In genomic region chr2:2333076-2333475, GRCh38 we compare ENCODE assay signal across 19 cellular contexts. TPM values are rescaled to one million over a fixed set of nuclear protein-coding genes. Genes with fewer than 3 reads are reported as not detected.
DNase-seq lines count a peak whose midpoint lies in the region; ATAC-seq and TF ChIP-seq lines count a peak whose summit lies in the region.
"Had no signal": no experiment of that assay in that cellular context is flagged by ENCODE, and none has a peak within 500 bp of the region (broad histone marks: within the 10 kb centered on the region; RNA-seq: fewer than 3 reads in every experiment).

No MANE protein-coding gene starts in this region.

- H3K27me3 ChIP-seq in BE2C (no peaks in the 10 kb centered on the region), ascending aorta (no peaks in the 10 kb centered on the region)
- H3K27me3 ChIP-seq: SJCRH30 had no signal

- H3K36me3 ChIP-seq in BE2C (no peaks in the 10 kb centered on the region), ascending aorta (no peaks in the 10 kb centered on the region)
- H3K36me3 ChIP-seq: SJCRH30 had no signal

- peaks cover 12 to 24% (median 17%) of the 10 kb centered on the region in 5 experiments for H3K9me3 Mint-ChIP-seq in brain
- H3K9me3 Mint-ChIP-seq in progenitor cell of endocrine pancreas (ENCODE audit: low read depth) = peaks cover 15% of the 10 kb centered on the region

- H3K4me1 Mint-ChIP-seq in brain = peaks cover 44% of the 10 kb centered on the region
- H3K4me1 Mint-ChIP-seq in progenitor cell of endocrine pancreas (ENCODE audit: low read depth) = no peaks in the 10 kb centered on the region
- H3K4me1 Mint-ChIP-seq: CD4-positive, alpha-beta memory T cell had no signal

- intact Hi-C loops in ascending aorta (cut with DNase I) = no loop called here

- H3K4me3 Mint-ChIP-seq in brain = peak overlapping the region in 4 of 5 experiments; percentile 48 to 95 (median 89)
- H3K4me3 Mint-ChIP-seq in progenitor cell of endocrine pancreas (ENCODE audit: low read depth) = no peak overlapping the region
- H3K4me3 Mint-ChIP-seq: activated T-cell treated with anti-CD3 and anti-CD28 coated beads, Interleukin-2, amount 50 U/mL, for 4 hours; CD4-positive, alpha-beta memory T cell had no signal

- H3K4me1 ChIP-seq in BE2C (peaks cover 15% of the 10 kb centered on the region), ascending aorta (no peaks in the 10 kb centered on the region)
- H3K4me1 ChIP-seq: SJCRH30 had no signal

- H3K9me3 ChIP-seq in BE2C (no peaks in the 10 kb centered on the region), ascending aorta (no peaks in the 10 kb centered on the region)
- H3K9me3 ChIP-seq: SJCRH30 had no signal

- no peak for ATAC-seq in HG02840 (IDR thresholded peaks at IDR 0.05; ENCODE audit: low FRiP score, unreplicated experiment)
- ATAC-seq: activated naive CD4-positive, alpha-beta T cell treated with anti-CD3 and anti-CD28 coated beads, Interleukin-2, amount 50 U/mL, for 72 hours; activated T-cell treated with anti-CD3 and anti-CD28 coated beads, Interleukin-2, amount 50 U/mL, for 4 hours; left cardiac atrium had no signal

- H3K27me3 Mint-ChIP-seq in brain (peaks cover 2% of the 10 kb centered on the region), progenitor cell of endocrine pancreas (peaks cover 8% of the 10 kb centered on the region)
- H3K27me3 Mint-ChIP-seq: CD4-positive, alpha-beta memory T cell had no signal

- H3K4me3 ChIP-seq in BE2C (ENCODE audit: low read depth, low read length) = peak overlapping the region; percentile 90
- no peak overlapping the region for H3K4me3 ChIP-seq in ascending aorta
- H3K4me3 ChIP-seq: SJCRH30 had no signal

- TF ChIP-seq CTCF in BE2C (IDR thresholded peaks at IDR 0.05; ENCODE audit: low read depth, low read length) (no peak), brain (conservative IDR thresholded peaks at IDR 0.05) (no peak), ascending aorta (IDR thresholded peaks at IDR 0.05) (no peak), progenitor cell of endocrine pancreas (IDR thresholded peaks at IDR 0.05; ENCODE audit: unreplicated experiment) (no peak)

- H3K36me3 Mint-ChIP-seq in brain (peaks cover 6% of the 10 kb centered on the region), progenitor cell of endocrine pancreas (ENCODE audit: insufficient read depth) (no peaks in the 10 kb centered on the region)
- H3K36me3 Mint-ChIP-seq: CD4-positive, alpha-beta memory T cell had no signal

- peak overlapping the region; percentile 77 to 98 (median 95) for H3K27ac Mint-ChIP-seq in brain
- H3K27ac Mint-ChIP-seq in progenitor cell of endocrine pancreas = no peak overlapping the region
- H3K27ac Mint-ChIP-seq: activated naive CD4-positive, alpha-beta T cell treated with anti-CD3 and anti-CD28 coated beads, Interleukin-2, amount 50 U/mL, for 72 hours; CD4-positive, alpha-beta memory T cell had no signal

- H3K27ac ChIP-seq in ascending aorta = no peak overlapping the region
- H3K27ac ChIP-seq: SJCRH30 had no signal

- DNase-seq in BE2C (peak; percentile 81), NCI-H146 (lab: John Stamatoyannopoulos, UW) (peak; percentile 93), NCI-H510A (lab: John Stamatoyannopoulos, UW) (peak; percentile 78), ascending aorta (ENCODE audit: low spot score in 2 of 2) (no peak), ureter (ENCODE audit: low spot score) (no peak), progenitor cell of endocrine pancreas (ENCODE audit: low spot score, unreplicated experiment) (no peak)
- DNase-seq: activated CD4-positive, alpha-beta T cell treated with anti-CD3 and anti-CD28 coated beads, Interleukin-2, amount 50 U/mL, for 4 hours; activated T-cell treated with anti-CD3 and anti-CD28 coated beads, Interleukin-2, amount 50 U/mL, for 4 hours; CD4-positive, alpha-beta memory T cell; effector CD4-positive, alpha-beta T cell; GDM1; IMR-90; left cardiac atrium; SJCRH30; trophoblast cell had no signal

RNA-seq across cellular contexts. Expression of gene MYT1L, which starts 2.0 kb away (rescaled TPM):
- polyA plus RNA-seq in BE2C (2012; ENCODE audit: insufficient read depth, insufficient read length, low read depth) = 34.6 TPM
- 16.3 TPM for polyA plus RNA-seq in brain (ENCODE audit: insufficient read depth, low read depth, low replicate concordance)
- total RNA-seq in ascending aorta (not detected), ureter (not detected), progenitor cell of endocrine pancreas (1.2 TPM in 2 replicates)
- total RNA-seq: CD4-positive, alpha-beta memory T cell; IMR-90; left cardiac atrium; omental fat pad had no signal
- polyA plus RNA-seq: CD4-positive, alpha-beta memory T cell; IMR-90 had no signal

Comparison
In these comparisons a context has a peak if more than half of its experiments do, and no peak if none do; other contexts are left out.
1. DNase-seq: peak in BE2C (single experiment), NCI-H146 (single experiment) and NCI-H510A (single experiment); none in ascending aorta (0 of 2), ureter (single experiment) and progenitor cell of endocrine pancreas (single experiment).